In the genomic region with DNA sequence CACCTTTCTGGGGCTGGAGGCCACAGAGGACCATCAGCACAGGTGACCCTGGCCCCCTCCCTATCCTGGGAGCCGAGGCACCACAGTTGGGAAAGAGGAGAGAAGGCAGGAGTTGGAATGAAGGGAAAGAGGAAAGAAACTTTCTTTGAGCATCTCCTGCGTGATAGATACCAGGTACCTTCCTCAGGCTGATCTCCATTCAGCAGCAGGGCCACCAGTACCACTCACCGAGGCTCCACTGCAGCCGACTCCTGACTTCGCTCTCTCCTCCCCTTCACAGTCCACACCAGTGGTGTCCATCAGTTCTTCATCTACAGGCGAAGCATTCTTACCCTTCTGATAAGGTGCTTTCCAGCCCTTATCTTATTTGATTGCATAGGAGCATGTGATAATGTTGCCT, we compare ENCODE assay signal across 26 cellular contexts. TPM values are rescaled to one million over a fixed set of nuclear protein-coding genes. Genes with fewer than 3 reads are reported as not detected.
DNase-seq lines count a peak whose midpoint lies in the region; ATAC-seq, FAIRE-seq and TF ChIP-seq lines count a peak whose summit lies in the region.
"Had no signal": no experiment of that assay in that cellular context is flagged by ENCODE, and none has a peak within 500 bp of the region (broad histone marks: within the 10 kb centered on the region; RNA-seq: fewer than 3 reads in every experiment).

No MANE protein-coding gene starts in this region.

- H3K4ac ChIP-seq in neuronal stem cell (ENCODE audit: low read length) = no peak overlapping the region

- DNase-seq in islet precursor cell (peak; percentile 33), neuronal stem cell (ENCODE audit: low spot score) (no peak), anterior cingulate cortex (lab: John Stamatoyannopoulos, UW) (no peak), GM12891 (ENCODE audit: insufficient read length, low spot score) (no peak)
- no peak for DNase-seq in natural killer cell treated with Interleukin-12 subunit alpha and Interleukin-12 subunit beta and Interleukin-15 and Interleukin-18, amount 100 ng/mL, for 72 hours (ENCODE audit: low spot score)
- DNase-seq: Calu3, DMS79 treated with DMSO at 0.1 percent for 48 hours, GF-D8, KBM-7, NCI-H1105 treated with DMSO at 0.1 percent for 48 hours, NCI-H146, NCI-H1930, NCI-H2107, NCI-H526 treated with DMSO at 0.1 percent for 48 hours, SIG-M5 had no signal

- FAIRE-seq in GM12891 (lab: Jason Lieb, UNC) = no peak
- FAIRE-seq: GM12892, H54, HTR-8/SVneo had no signal

- no CpG with 5 or more reads among the region's 6 CpGs for WGBS in neuronal stem cell (ENCODE audit: extremely low coverage in 2 of 2, insufficient read length in 2 of 2, insufficient replicate concordance in 1 of 2), 2 donors

- H2AK5ac ChIP-seq in neuronal stem cell (ENCODE audit: low read depth, low read length) = peak overlapping the region; percentile 40

- H3K9me3 ChIP-seq in BLaER1 (no peaks in the 10 kb centered on the region), neuronal stem cell (replicated peaks in 1 of 2; ENCODE audit: control insufficient read depth in 2 of 2, insufficient read depth in 1 of 2, low read depth in 1 of 2, low read length in 2 of 2) (no peaks in the 10 kb centered on the region)
- H3K9me3 ChIP-seq in BLaER1 treated with 17β-estradiol and CSF1 and Interleukin-3, amounts not matched to agents 10 nM and 100 nM (replicated peaks in 1 of 11) = no peaks in the 10 kb centered on the region

- H3K79me1 ChIP-seq in neuronal stem cell (ENCODE audit: low read depth, low read length) = no peaks in the 10 kb centered on the region

- TF ChIP-seq POLR2A in GM12891 (IDR thresholded peaks at IDR 0.05; ENCODE audit: low read depth, low read length) = no peak

- no peak overlapping the region for H2BK120ac ChIP-seq in neuronal stem cell (ENCODE audit: low read depth, low read length)

- no peak for ATAC-seq in natural killer cell treated with Interleukin-12 subunit alpha and Interleukin-12 subunit beta and Interleukin-15 and Interleukin-18, amount 100 ng/mL, for 72 hours
- ATAC-seq: Panc1 had no signal

- H3K27ac ChIP-seq in BLaER1 (peak overlapping the region; percentile 100), neuronal stem cell (replicated peaks; ENCODE audit: low read length) (no peak overlapping the region)
- peak overlapping the region in 10 of 11 experiments; percentile 2 to 92 (median 78); a peak in 19 of 22 replicates for H3K27ac ChIP-seq in BLaER1 treated with 17β-estradiol and CSF1 and Interleukin-3, amounts not matched to agents 10 nM and 100 nM
- H3K27ac ChIP-seq: SK-N-MC had no signal

- no peaks in the 10 kb centered on the region for H4K20me1 ChIP-seq in BLaER1
- no peaks in the 10 kb centered on the region for H4K20me1 ChIP-seq in BLaER1 treated with 17β-estradiol and CSF1 and Interleukin-3, amounts not matched to agents 10 nM and 100 nM

- no peak overlapping the region for H4K8ac ChIP-seq in neuronal stem cell (ENCODE audit: low read depth, low read length)

- no peak overlapping the region for H2BK15ac ChIP-seq in neuronal stem cell (ENCODE audit: low read length)

- H3K23ac ChIP-seq in neuronal stem cell (ENCODE audit: low read depth, low read length, poor library complexity) = peak overlapping the region; percentile 48

- no peak overlapping the region for H2BK12ac ChIP-seq in neuronal stem cell (ENCODE audit: low read length)

- H3K18ac ChIP-seq in neuronal stem cell (ENCODE audit: low read length) = no peak overlapping the region

- no peak overlapping the region for H2AFZ ChIP-seq in neuronal stem cell (ENCODE audit: low read length)

- H3K9ac ChIP-seq in BLaER1 (peak overlapping the region; percentile 96), neuronal stem cell (ENCODE audit: low read depth, low read length, poor library complexity) (no peak overlapping the region)
- H3K9ac ChIP-seq in BLaER1 treated with 17β-estradiol and CSF1 and Interleukin-3, amounts not matched to agents 10 nM and 100 nM = peak overlapping the region in 9 of 11 experiments; percentile 18 to 82 (median 66); a peak in 16 of 22 replicates

- H3K4me3 ChIP-seq in BLaER1 = peak overlapping the region; percentile 63
- H3K4me3 ChIP-seq in BLaER1 treated with 17β-estradiol and CSF1 and Interleukin-3, amounts not matched to agents 10 nM and 100 nM = peak overlapping the region in 8 of 10 experiments; percentile 28 to 57 (median 44); a peak in 15 of 20 replicates
- H3K4me3 ChIP-seq in neuronal stem cell (ENCODE audit: low read length in 2 of 2) = no peak overlapping the region
- H3K4me3 ChIP-seq: SK-N-MC had no signal

- no peak overlapping the region for H3K4me3 Mint-ChIP-seq in natural killer cell treated with Interleukin-12 subunit alpha and Interleukin-12 subunit beta and Interleukin-15 and Interleukin-18, amount 100 ng/mL, for 72 hours
- H3K4me3 Mint-ChIP-seq: CD14-positive monocyte had no signal

- H3K14ac ChIP-seq in neuronal stem cell (ENCODE audit: low read length) = no peak overlapping the region

- H3K27me3 Mint-ChIP-seq in natural killer cell treated with Interleukin-12 subunit alpha and Interleukin-12 subunit beta and Interleukin-15 and Interleukin-18, amount 100 ng/mL, for 72 hours = no peaks in the 10 kb centered on the region

- H3K4me2 ChIP-seq in BLaER1 (peak overlapping the region; percentile 98), neuronal stem cell (ENCODE audit: insufficient read depth, low read length, poor library complexity, severe bottlenecking) (no peak overlapping the region)
- H3K4me2 ChIP-seq in BLaER1 treated with 17β-estradiol and CSF1 and Interleukin-3, amounts not matched to agents 10 nM and 100 nM = peak overlapping the region; percentile 79 to 100 (median 96)

- no peak overlapping the region for H4K91ac ChIP-seq in neuronal stem cell (ENCODE audit: low read depth, low read length, poor library complexity)

- H3K9me3 Mint-ChIP-seq in natural killer cell treated with Interleukin-12 subunit alpha and Interleukin-12 subunit beta and Interleukin-15 and Interleukin-18, amount 100 ng/mL, for 72 hours = no peaks in the 10 kb centered on the region
- H3K9me3 Mint-ChIP-seq: CD14-positive monocyte had no signal

- H3K36me3 Mint-ChIP-seq in natural killer cell treated with Interleukin-12 subunit alpha and Interleukin-12 subunit beta and Interleukin-15 and Interleukin-18, amount 100 ng/mL, for 72 hours = no peaks in the 10 kb centered on the region
- H3K36me3 Mint-ChIP-seq: CD14-positive monocyte had no signal

- no peak overlapping the region for H2BK5ac ChIP-seq in neuronal stem cell (ENCODE audit: low read length)

- H3K4me1 Mint-ChIP-seq in natural killer cell treated with Interleukin-12 subunit alpha and Interleukin-12 subunit beta and Interleukin-15 and Interleukin-18, amount 100 ng/mL, for 72 hours (ENCODE audit: low read depth in 2 of 2) = peaks cover 15 to 22% of the 10 kb centered on the region in 2 donors

- H3K4me1 ChIP-seq in BLaER1 (peaks cover 95% of the 10 kb centered on the region), neuronal stem cell (ENCODE audit: control insufficient read depth in 2 of 2, insufficient read depth in 1 of 2, low read depth in 1 of 2, low read length in 2 of 2) (peaks cover 0 to 6% of the 10 kb centered on the region in 2 donors)
- H3K4me1 ChIP-seq in BLaER1 treated with 17β-estradiol and CSF1 and Interleukin-3, amounts not matched to agents 10 nM and 100 nM = peaks cover 61 to 93% (median 91%) of the 10 kb centered on the region in 10 experiments

- H3K27ac Mint-ChIP-seq in natural killer cell treated with Interleukin-12 subunit alpha and Interleukin-12 subunit beta and Interleukin-15 and Interleukin-18, amount 100 ng/mL, for 72 hours = no peak overlapping the region

- H3K36me3 ChIP-seq in BLaER1 (no peaks in the 10 kb centered on the region), neuronal stem cell (replicated peaks in 1 of 2; ENCODE audit: control insufficient read depth in 2 of 2, insufficient read depth in 2 of 2, low read length in 2 of 2) (no peaks in the 10 kb centered on the region)
- H3K36me3 ChIP-seq in BLaER1 treated with 17β-estradiol and CSF1 and Interleukin-3, amounts not matched to agents 10 nM and 100 nM = no peaks in the 10 kb centered on the region

- H3K27me3 ChIP-seq in BLaER1 (no peaks in the 10 kb centered on the region), neuronal stem cell (ENCODE audit: control insufficient read depth in 3 of 3, insufficient read depth in 3 of 3, low read depth in 1 of 3, low read length in 3 of 3) (peaks cover 0 to 36% (median 0%) of the 10 kb centered on the region in 3 experiments)
- no peaks in the 10 kb centered on the region for H3K27me3 ChIP-seq in BLaER1 treated with 17β-estradiol and CSF1 and Interleukin-3, amounts not matched to agents 10 nM and 100 nM

TF ChIP-seq in GM12891, 5 proteins besides CTCF, POLR2A, EP300 and RAD21:
- TF ChIP-seq PAX5 (IDR thresholded peaks at IDR 0.05; ENCODE audit: insufficient read depth, low read length, severe bottlenecking) (no peak), POLR2AphosphoS5 (IDR thresholded peaks at IDR 0.05; ENCODE audit: low read depth, low read length) (no peak), SPI1 (IDR thresholded peaks at IDR 0.05; ENCODE audit: low read depth, low read length) (no peak), TAF1 (IDR thresholded peaks at IDR 0.05; ENCODE audit: low read depth, low read length) (no peak), POU2F2 (IDR thresholded peaks at IDR 0.05; ENCODE audit: low read depth, low read length) (no peak)
TF ChIP-seq in GM12891: peak in this region for 0.

RNA-seq across cellular contexts. Expression of a gene that starts 55.3 kb away (rescaled TPM):
- 0.21 TPM for polyA plus RNA-seq in neuronal stem cell (2013, experiment 1 of 2)
- 0.15 TPM for polyA plus RNA-seq in neuronal stem cell (2013, experiment 2 of 2)
- 1 to 10 TPM; 5.8 to 5.9 TPM for total RNA-seq in natural killer cell treated with Interleukin-12 subunit alpha and Interleukin-12 subunit beta and Interleukin-15 and Interleukin-18, amount 100 ng/mL, for 72 hours
- not detected for polyA plus RNA-seq in GM12891 (2012; ENCODE audit: low read depth, missing spikeins)
- total RNA-seq: A673, Calu3, LHCN-M2, OCI-LY7 had no signal
- polyA plus RNA-seq: CD14-positive monocyte had no signal

Comparison
In these comparisons a context has a peak if more than half of its experiments do, and no peak if none do; other contexts are left out.
1. H3K4me3 ChIP-seq: peak in BLaER1 (single experiment) and BLaER1 treated with 17β-estradiol and CSF1 and Interleukin-3, amounts not matched to agents 10 nM and 100 nM (8 of 10); none in neuronal stem cell (0 of 2).